ENCODE assay signal across 14 cellular contexts in the genomic region with DNA sequence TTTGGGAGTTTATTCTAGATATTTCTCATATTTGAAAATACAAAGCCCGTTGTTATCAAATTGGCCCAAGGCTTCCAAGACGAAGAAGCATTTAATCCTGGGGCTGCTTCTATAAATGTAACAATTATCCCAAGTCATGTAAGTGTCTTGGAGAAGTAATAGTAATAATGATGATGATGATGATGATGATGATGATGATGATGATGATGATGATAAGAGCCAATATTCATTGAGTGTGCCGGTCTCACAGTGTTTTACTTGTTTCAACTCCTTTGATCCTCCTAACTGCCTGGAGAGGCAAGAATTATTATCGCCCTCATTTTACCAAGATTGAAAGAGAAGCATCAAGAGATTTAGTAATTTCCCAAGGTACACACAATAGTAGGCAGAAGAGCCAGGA.
A peak's percentile ranks its signal among the peaks of the same experiment; 100 is the strongest.
DNase-seq lines count a peak whose midpoint lies in the region; ATAC-seq and TF ChIP-seq lines count a peak whose summit lies in the region.
"Had no signal": no experiment of that assay in that cellular context is flagged by ENCODE, and none has a peak within 500 bp of the region (broad histone marks: within the 10 kb centered on the region; RNA-seq: fewer than 3 reads in every experiment).

No MANE protein-coding gene starts in this region.

- no peak overlapping the region for H3K23ac ChIP-seq in IMR-90 (ENCODE audit: low read depth, low read length)

- H4K91ac ChIP-seq in IMR-90 (ENCODE audit: insufficient read depth, low read depth, low read length): no peak overlapping the region

- no peak overlapping the region for H3K4ac ChIP-seq in IMR-90 (ENCODE audit: low read depth, low read length)

- H2BK5ac ChIP-seq in IMR-90 (ENCODE audit: low read depth, low read length, poor library complexity, severe bottlenecking): no peak overlapping the region

- H2AFZ ChIP-seq in IMR-90 (replicated peaks; ENCODE audit: low read length, poor library complexity) (no peak overlapping the region), smooth muscle cell (ENCODE audit: low read depth) (no peak overlapping the region)

- no peaks in the 10 kb centered on the region for H3F3A ChIP-seq in smooth muscle cell (ENCODE audit: low read depth)

- TF ChIP-seq CTCF in HEK293 (tag by site-specific recombination; IDR thresholded peaks at IDR 0.05): no peak
- TF ChIP-seq CTCF in IMR-90 (conservative IDR thresholded peaks at IDR 0.05; ENCODE audit: low read depth, low read length): no peak
- no peak for TF ChIP-seq CTCF in esophagus muscularis mucosa (IDR thresholded peaks at IDR 0.05)
- TF ChIP-seq CTCF in smooth muscle cell (IDR thresholded peaks at IDR 0.05; ENCODE audit: borderline replicate concordance, insufficient read depth, poor library complexity, severe bottlenecking): no peak
- TF ChIP-seq CTCF in upper lobe of right lung (IDR thresholded peaks at IDR 0.05): no peak

- no CpG with 5 or more reads among the region's 4 CpGs for WGBS in IMR-90 (ENCODE audit: extremely low coverage in 2 of 2, insufficient read length in 1 of 2), 2 experiments
- WGBS in esophagus muscularis mucosa: 96% methylated on average over 4 of the region's 4 CpGs
- 93% methylated on average over 4 of the region's 4 CpGs for WGBS in smooth muscle cell (ENCODE audit: low lambda C conversion rate)

- no peak overlapping the region for H3K14ac ChIP-seq in IMR-90 (replicated peaks; ENCODE audit: low read depth, low read length)

- H3K4me1 ChIP-seq in HEK293 (ENCODE audit: control insufficient read depth, insufficient read depth, low read length) (no peaks in the 10 kb centered on the region), IMR-90 (ENCODE audit: control insufficient read depth, insufficient read depth, low read length) (peaks cover 9% of the 10 kb centered on the region), esophagus muscularis mucosa (peaks cover 3 to 14% (median 14%) of the 10 kb centered on the region in 4 donors), smooth muscle cell (ENCODE audit: low read depth) (no peaks in the 10 kb centered on the region), upper lobe of right lung (no peaks in the 10 kb centered on the region)
- H3K4me1 ChIP-seq: Caco-2 had no signal

- no peak overlapping the region; the same call in 1 of the 2 replicates for H4K5ac ChIP-seq in IMR-90 (ENCODE audit: low read depth, low read length)

- H3K79me1 ChIP-seq in IMR-90 (ENCODE audit: low read depth in 1 of 2, low read length in 2 of 2): no peaks in the 10 kb centered on the region

- no peak for DNase-seq in IMR-90
- DNase-seq in esophagus muscularis mucosa (ENCODE audit: extremely low spot score): no peak
- no peak for DNase-seq in smooth muscle cell (lab: John Stamatoyannopoulos, UW; ENCODE audit: unreplicated experiment)
- DNase-seq in medulla oblongata (ENCODE audit: extremely low spot score): no peak
- DNase-seq in upper lobe of right lung: no peak
- no peak for DNase-seq in stimulated activated CD4-positive, alpha-beta T cell treated with anti-CD3 and anti-CD28 coated beads, Interleukin-2, amount 100 ng/mL, for 24 hours
- DNase-seq: ACHN; AML-193; Caco-2; CD4-positive, alpha-beta T cell; HCEC 1CT had no signal

- dilution Hi-C loops in IMR-90 (cut with HindIII; ENCODE audit: low sequenced_read_pairs, unreplicated experiment): no loop called here

- no TSS peak for BruUV-seq in IMR-90 (replicated peaks; lab: Mats Ljungman, UMichigan)

- POLR2A ChIA-PET in HEK293 (lab: Yijun Ruan, JAX): no interaction called here
- POLR2A ChIA-PET in IMR-90 (lab: Charles Lee; ENCODE audit: unreplicated experiment): no interaction called here

- no peaks in the 10 kb centered on the region for H3K9me1 ChIP-seq in IMR-90 (ENCODE audit: insufficient read depth, low read length)

- no peak overlapping the region for H3K4me3 ChIP-seq in HEK293 (ENCODE audit: low read depth, low read length)
- H3K4me3 ChIP-seq in IMR-90 (ENCODE audit: insufficient read depth, low read depth, low read length): no peak overlapping the region
- no peak overlapping the region for H3K4me3 ChIP-seq in esophagus muscularis mucosa
- no peak overlapping the region for H3K4me3 ChIP-seq in smooth muscle cell
- H3K4me3 ChIP-seq in upper lobe of right lung: no peak overlapping the region
- H3K4me3 ChIP-seq: GM23338 had no signal

- H3K36me3 ChIP-seq in HEK293 (ENCODE audit: control insufficient read depth in 2 of 2, insufficient read depth in 1 of 2, low read length in 2 of 2): no peaks in the 10 kb centered on the region
- H3K36me3 ChIP-seq in IMR-90 (ENCODE audit: control insufficient read depth, insufficient read depth, low read length): no peaks in the 10 kb centered on the region
- H3K36me3 ChIP-seq in esophagus muscularis mucosa: no peaks in the 10 kb centered on the region
- no peaks in the 10 kb centered on the region for H3K36me3 ChIP-seq in smooth muscle cell (ENCODE audit: low read depth)
- H3K36me3 ChIP-seq in upper lobe of right lung: no peaks in the 10 kb centered on the region

- no peak for TF ChIP-seq POLR2A in IMR-90 (IDR thresholded peaks at IDR 0.05; ENCODE audit: low read depth, low read length)
- no peak for TF ChIP-seq POLR2A in esophagus muscularis mucosa (IDR thresholded peaks at IDR 0.05; ENCODE audit: low read depth)

- no peak for ATAC-seq in IMR-90 (ENCODE audit: low read depth)
- no peak for ATAC-seq in upper lobe of right lung
- ATAC-seq: GM23338 had no signal

- no peak for TF ChIP-seq RAD21 in IMR-90 (IDR thresholded peaks at IDR 0.05; ENCODE audit: low read length)

- H2AK9ac ChIP-seq in IMR-90 (replicated peaks; ENCODE audit: low read depth, low read length, poor library complexity): no peak overlapping the region

- in situ Hi-C loops in IMR-90 (cut with MboI; ENCODE audit: low sequenced_read_pairs): no loop called here

- no peak overlapping the region for H3K56ac ChIP-seq in IMR-90 (ENCODE audit: extremely low read depth, insufficient read depth, low read length)

- intact Hi-C loops in IMR-90 (cut with micrococcal nuclease): no loop called here
- intact Hi-C loops in esophagus muscularis mucosa (cut with DNase I): loop anchor here (5.0 to 10.0 kb wide), 2 partner anchors 52 to 90 kb away; no protein-coding TSS in a partner anchor
- intact Hi-C loops in upper lobe of right lung (cut with DNase I): no loop called here

- H3K4me2 ChIP-seq in IMR-90 (ENCODE audit: low read depth, low read length): no peak overlapping the region
- H3K4me2 ChIP-seq in smooth muscle cell: no peak overlapping the region
- H3K4me2 ChIP-seq: GM23338 had no signal

- no peak overlapping the region for H2BK20ac ChIP-seq in IMR-90 (ENCODE audit: low read depth, low read length)

- CTCF ChIA-PET in HEK293 (lab: Yijun Ruan, JAX): no interaction called here
- CTCF ChIA-PET in IMR-90 (lab: Yijun Ruan, JAX): no interaction called here

- no peak for TF ChIP-seq EP300 in esophagus muscularis mucosa (IDR thresholded peaks at IDR 0.05)

- no peak overlapping the region for H4K8ac ChIP-seq in IMR-90 (ENCODE audit: low read depth in 2 of 2, low read length in 2 of 2)

- H2BK120ac ChIP-seq in IMR-90 (ENCODE audit: low read depth, low read length): 0 out of 2 replicates have a peak overlapping the region, but pooled peaks have one; percentile 6

- H3K18ac ChIP-seq in IMR-90 (ENCODE audit: low read depth, low read length): peak overlapping the region; percentile 24; the same call in 1 of the 2 replicates

- H3K79me2 ChIP-seq in smooth muscle cell (ENCODE audit: low read depth): no peaks in the 10 kb centered on the region

- H3K27me3 ChIP-seq in IMR-90 (ENCODE audit: control insufficient read depth, insufficient read depth, low read length): no peaks in the 10 kb centered on the region
- H3K27me3 ChIP-seq in esophagus muscularis mucosa: no peaks in the 10 kb centered on the region
- no peaks in the 10 kb centered on the region for H3K27me3 ChIP-seq in smooth muscle cell (ENCODE audit: low read depth)
- no peaks in the 10 kb centered on the region for H3K27me3 ChIP-seq in upper lobe of right lung

- H3K9ac ChIP-seq in IMR-90 (ENCODE audit: low read depth, low read length) (no peak overlapping the region), smooth muscle cell (ENCODE audit: low read depth) (no peak overlapping the region)

- no peaks in the 10 kb centered on the region for H4K20me1 ChIP-seq in IMR-90 (ENCODE audit: insufficient read depth, low read length)
- H4K20me1 ChIP-seq in smooth muscle cell (ENCODE audit: low read depth): no peaks in the 10 kb centered on the region

- H3K27ac ChIP-seq in HEK293 (ENCODE audit: extremely low read depth, low read depth, low read length) (no peak overlapping the region), IMR-90 (ENCODE audit: insufficient read depth, low read length) (no peak overlapping the region), esophagus muscularis mucosa (replicated peaks in 1 of 4) (peak overlapping the region in 3 of 4 donors; percentile 76 to 79 (median 78)), smooth muscle cell (ENCODE audit: low read depth) (peak overlapping the region; percentile 64), upper lobe of right lung (no peak overlapping the region)
- H3K27ac ChIP-seq: C4-2B had no signal

- peak overlapping the region; percentile 8; the same call in 1 of the 2 replicates for H2AK5ac ChIP-seq in IMR-90 (ENCODE audit: low read depth, low read length)

- H3K9me3 ChIP-seq in HEK293 (ENCODE audit: control insufficient read depth, insufficient read depth, low read depth, low read length): no peaks in the 10 kb centered on the region
- no peaks in the 10 kb centered on the region for H3K9me3 ChIP-seq in IMR-90 (ENCODE audit: control insufficient read depth, insufficient read depth, low read length)
- no peaks in the 10 kb centered on the region for H3K9me3 ChIP-seq in esophagus muscularis mucosa
- H3K9me3 ChIP-seq in smooth muscle cell (replicated peaks; ENCODE audit: low read depth): no peaks in the 10 kb centered on the region
- H3K9me3 ChIP-seq in upper lobe of right lung: no peaks in the 10 kb centered on the region
- H3K9me3 ChIP-seq: Caco-2 had no signal

- no peak overlapping the region for H2BK15ac ChIP-seq in IMR-90 (ENCODE audit: low read depth, low read length)

TF ChIP-seq in IMR-90, 13 proteins besides CTCF, POLR2A, EP300 and RAD21 (continues in another document):
- TF ChIP-seq MXI1 (IDR thresholded peaks at IDR 0.05; ENCODE audit: borderline replicate concordance, low read depth, low read length) (no peak), NFE2L2 (IDR thresholded peaks at IDR 0.05; ENCODE audit: low read depth, low read length) (no peak), MAZ (IDR thresholded peaks at IDR 0.05; ENCODE audit: borderline replicate concordance, low read depth, low read length) (no peak), RCOR1 (IDR thresholded peaks at IDR 0.05; ENCODE audit: insufficient replicate concordance, low read length) (no peak), SMC3 (IDR thresholded peaks at IDR 0.05; ENCODE audit: low read depth, low read length) (no peak)
- TF ChIP-seq, protein P1, sequence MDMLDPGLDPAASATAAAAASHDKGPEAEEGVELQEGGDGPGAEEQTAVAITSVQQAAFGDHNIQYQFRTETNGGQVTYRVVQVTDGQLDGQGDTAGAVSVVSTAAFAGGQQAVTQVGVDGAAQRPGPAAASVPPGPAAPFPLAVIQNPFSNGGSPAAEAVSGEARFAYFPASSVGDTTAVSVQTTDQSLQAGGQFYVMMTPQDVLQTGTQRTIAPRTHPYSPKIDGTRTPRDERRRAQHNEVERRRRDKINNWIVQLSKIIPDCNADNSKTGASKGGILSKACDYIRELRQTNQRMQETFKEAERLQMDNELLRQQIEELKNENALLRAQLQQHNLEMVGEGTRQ (IDR thresholded peaks at IDR 0.05; ENCODE audit: low read depth, low read length): no peak

Comparison
In these comparisons a context has a peak if more than half of its experiments do, and no peak if none do; other contexts are left out.
1. H3K27ac ChIP-seq: peak in esophagus muscularis mucosa (3 of 4) and smooth muscle cell (single experiment); none in HEK293 (single experiment), IMR-90 (single experiment) and upper lobe of right lung (single experiment).